ENCODE assay signal across 18 cellular contexts in genomic region chr18:12099160-12099559, GRCh38.
A peak's percentile ranks its signal among the peaks of the same experiment; 100 is the strongest.
DNase-seq lines count a peak whose midpoint lies in the region; ATAC-seq, FAIRE-seq and TF ChIP-seq lines count a peak whose summit lies in the region.
"Had no signal": no experiment of that assay in that cellular context is flagged by ENCODE, and none has a peak within 500 bp of the region (broad histone marks: within the 10 kb centered on the region; RNA-seq: fewer than 3 reads in every experiment).

No MANE protein-coding gene starts in this region.

- no peak overlapping the region for H3K4me3 ChIP-seq in OCI-LY3 (ENCODE audit: low read length)
- H3K4me3 ChIP-seq: A549; BLaER1 treated with 17β-estradiol and CSF1 and Interleukin-3, amounts not matched to agents 10 nM and 100 nM had no signal

- no peak overlapping the region for H3K27ac ChIP-seq in OCI-LY3 (ENCODE audit: low read length)
- H3K27ac ChIP-seq: 22Rv1; A549; BLaER1 treated with 17β-estradiol and CSF1 and Interleukin-3, amounts not matched to agents 10 nM and 100 nM; C4-2B had no signal

- FAIRE-seq in A204.1 (lab: Jason Lieb, UNC) (peak; percentile 61), islet of Langerhans (lab: Jason Lieb, UNC) (peak; percentile 30)
- FAIRE-seq: A549, D721Med, GM19239 had no signal

- no peak overlapping the region for H2AFZ ChIP-seq in OCI-LY3 (ENCODE audit: low read depth, low read length)

- H3K4me2 ChIP-seq in OCI-LY3 (ENCODE audit: low read length), result 0 out of 2 replicates have a peak overlapping the region, but pooled peaks have one; percentile 25
- H3K4me2 ChIP-seq: A549; BLaER1 treated with 17β-estradiol and CSF1 and Interleukin-3, amounts not matched to agents 10 nM and 100 nM had no signal

- DNase-seq in islet precursor cell, result no peak
- DNase-seq: AML-193; Caco-2; Calu3; CD4-positive, alpha-beta T cell; CD8-positive, alpha-beta T cell; DMS79 treated with DMSO at 0.1 percent for 48 hours; GDM1 had no signal

- H3K4me1 ChIP-seq in OCI-LY3 (ENCODE audit: low read length), result peaks cover 28% of the 10 kb centered on the region
- H3K4me1 ChIP-seq: A549; BLaER1 treated with 17β-estradiol and CSF1 and Interleukin-3, amounts not matched to agents 10 nM and 100 nM; Caco-2 had no signal

- no peaks in the 10 kb centered on the region for H3K9me3 ChIP-seq in OCI-LY3 (ENCODE audit: insufficient read depth, low read length)
- H3K9me3 ChIP-seq: A549; BLaER1 treated with 17β-estradiol and CSF1 and Interleukin-3, amounts not matched to agents 10 nM and 100 nM; Caco-2 had no signal

- H3K27me3 ChIP-seq in OCI-LY3 (ENCODE audit: low read depth, low read length), result peaks cover 11% of the 10 kb centered on the region; the same call in 1 of the 2 replicates
- H3K27me3 ChIP-seq: BLaER1 treated with 17β-estradiol and CSF1 and Interleukin-3, amounts not matched to agents 10 nM and 100 nM had no signal

- no peaks in the 10 kb centered on the region for H3K36me3 ChIP-seq in OCI-LY3 (replicated peaks; ENCODE audit: low read depth, low read length)
- H3K36me3 ChIP-seq: BLaER1 treated with 17β-estradiol and CSF1 and Interleukin-3, amounts not matched to agents 10 nM and 100 nM had no signal

- no peak for TF ChIP-seq CTCF in OCI-LY3 (IDR thresholded peaks at IDR 0.05; ENCODE audit: low read depth, low read length)

- no peak for ATAC-seq in HG02571 (IDR thresholded peaks at IDR 0.05; ENCODE audit: unreplicated experiment)
- ATAC-seq: A549; CD8-positive, alpha-beta T cell had no signal

- no peaks in the 10 kb centered on the region for H3K79me2 ChIP-seq in OCI-LY3 (ENCODE audit: low read length)

- H3K9ac ChIP-seq in OCI-LY3 (ENCODE audit: low read length), result no peak overlapping the region
- H3K9ac ChIP-seq: BLaER1 treated with 17β-estradiol and CSF1 and Interleukin-3, amounts not matched to agents 10 nM and 100 nM had no signal

- H4K20me1 ChIP-seq in OCI-LY3 (ENCODE audit: insufficient read depth, low read length), result no peaks in the 10 kb centered on the region
- H4K20me1 ChIP-seq: BLaER1 treated with 17β-estradiol and CSF1 and Interleukin-3, amounts not matched to agents 10 nM and 100 nM had no signal
